13 cellular contexts compared by ENCODE assay signal in genomic region chr1:28195780-28196179, GRCh38. TPM values are rescaled to one million over a fixed set of nuclear protein-coding genes. Genes with fewer than 3 reads are reported as not detected.
"Had no signal": no experiment of that assay in that cellular context is flagged by ENCODE, and none has a peak within 500 bp of the region (broad histone marks: within the 10 kb centered on the region; RNA-seq: fewer than 3 reads in every experiment).

No MANE protein-coding gene starts in this region.

- H3K4me1 ChIP-seq: pancreas had no signal

- H3K4me3 ChIP-seq: cardiac muscle cell, esophagus muscularis mucosa, pancreas, stomach, thoracic aorta had no signal

- DNase-seq: activated CD4-positive, alpha-beta T cell treated with anti-CD3 and anti-CD28 coated beads, Interleukin-2, amount 50 U/mL, for 4 hours; activated CD4-positive, CD25-positive, alpha-beta regulatory T cell treated with anti-CD3 and anti-CD28 coated beads, Interleukin-2, amount 50 U/mL, for 72 hours; glutamatergic neuron; kidney; mesendoderm; pancreas; retina; stimulated activated CD4-positive, alpha-beta T cell treated with anti-CD3 and anti-CD28 coated beads, Interleukin-4, amount 100 ng/mL, for 4 hours; stomach; T-helper 17 cell had no signal

- H3K27ac Mint-ChIP-seq: T-helper 17 cell had no signal

- H3K27me3 ChIP-seq: cardiac muscle cell, esophagus muscularis mucosa, pancreas, stomach had no signal

- H3K27me3 Mint-ChIP-seq: T-helper 17 cell had no signal

- H3K27ac ChIP-seq: cardiac muscle cell, esophagus muscularis mucosa, pancreas, stomach, thoracic aorta had no signal

- H3K9me3 ChIP-seq: esophagus muscularis mucosa, pancreas, stomach, thoracic aorta had no signal

- H3K4me3 Mint-ChIP-seq: T-helper 17 cell had no signal

RNA-seq across cellular contexts. Expression of gene PTAFR, which starts 19.3 kb away (rescaled TPM):
- polyA plus RNA-seq: cardiac muscle cell had no signal
